In the genomic region with DNA sequence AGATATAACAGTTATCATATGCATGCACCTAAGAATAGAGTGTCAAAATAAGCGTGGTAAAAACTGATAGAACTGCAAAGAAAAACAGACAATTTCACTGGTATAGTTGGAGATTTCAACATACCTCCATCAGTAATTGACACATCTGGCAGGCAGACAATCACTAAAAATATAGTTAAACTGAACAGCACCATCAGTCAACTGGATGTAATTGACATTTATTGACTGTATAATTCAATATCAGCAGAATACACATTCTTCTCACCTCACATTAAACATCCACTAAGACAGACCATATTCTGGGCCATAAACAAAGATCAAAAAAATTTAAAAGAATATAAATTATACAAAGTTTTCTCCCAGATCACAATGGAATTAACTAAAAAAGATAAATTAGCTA, we compare ENCODE assay signal across 26 cellular contexts.
"Had no signal": no experiment of that assay in that cellular context is flagged by ENCODE, and none has a peak within 500 bp of the region (broad histone marks: within the 10 kb centered on the region; RNA-seq: fewer than 3 reads in every experiment).

No MANE protein-coding gene starts in this region.

- H3K27ac ChIP-seq: stomach, suprapubic skin, testis, thoracic aorta, thyroid gland, tibial artery, tibial nerve, transverse colon, upper lobe of left lung, upper lobe of right lung, uterus, vagina had no signal

- H3K27me3 ChIP-seq: stomach, suprapubic skin, testis, thyroid gland, tibial artery, tibial nerve, transverse colon, upper lobe of left lung, upper lobe of right lung, uterus, vagina had no signal

- H3K4me1 ChIP-seq: stomach, suprapubic skin, testis, thyroid gland, tibial artery, tibial nerve, transverse colon, upper lobe of left lung, upper lobe of right lung, uterus, vagina had no signal

- H3K4me3 ChIP-seq: stomach, suprapubic skin, testis, thoracic aorta, thyroid gland, tibial artery, tibial nerve, transverse colon, upper lobe of left lung, upper lobe of right lung, uterus, vagina had no signal

- ATAC-seq: stimulated activated effector memory CD8-positive, alpha-beta T cell treated with anti-CD3 and anti-CD28 coated beads, Interleukin-12 subunit alpha, Interleukin-12 subunit beta, amount 100 ng/mL, for 72 hours; stimulated activated memory B cell treated with anti-CD40 and anti-IgM and Interleukin-4, amounts not matched to agents 10 μg/mL and 1 μg/mL and 100 μg/mL, for 72 hours; stimulated activated naive B cell treated with anti-CD40 and anti-IgM and Interleukin-4, amounts not matched to agents 10 μg/mL and 1 μg/mL and 100 μg/mL, for 72 hours; stimulated activated naive CD8-positive, alpha-beta T cell treated with anti-CD3 and anti-CD28 coated beads, Interleukin-15, amount 100 ng/mL, for 72 hours; stimulated activated naive CD8-positive, alpha-beta T cell treated with anti-CD3 and anti-CD28 coated beads, Interleukin-15, Interleukin-2, amounts not matched to agents 100 U/mL and 50 U/mL, for 24 hours; upper lobe of right lung had no signal

- H3K36me3 ChIP-seq: stomach, suprapubic skin, thoracic aorta, thyroid gland, tibial artery, tibial nerve, transverse colon, upper lobe of left lung, upper lobe of right lung, uterus, vagina had no signal

- H3K9me3 ChIP-seq: stomach, suprapubic skin, testis, thoracic aorta, thyroid gland, tibial artery, transverse colon, upper lobe of right lung, uterus, vagina had no signal

- DNase-seq: stimulated activated CD4-positive, alpha-beta T cell treated with anti-CD3 and anti-CD28 coated beads, Interleukin-2, amount 100 ng/mL, for 48 hours; stimulated activated CD4-positive, alpha-beta T cell treated with anti-CD3 and anti-CD28 coated beads, Interleukin-4, amount 100 ng/mL, for 1 hour; stimulated activated CD4-positive, alpha-beta T cell treated with anti-CD3 and anti-CD28 coated beads, Interleukin-4, amount 100 ng/mL, for 24 hours; stimulated activated CD4-positive, alpha-beta T cell treated with anti-CD3 and anti-CD28 coated beads, Interleukin-4, amount 100 ng/mL, for 4 hours; stimulated activated CD8-positive, alpha-beta memory T cell treated with anti-CD3 and anti-CD28 coated beads, Interleukin-4, amount 100 ng/mL, for 48 hours; stimulated activated naive B cell treated with anti-CD40 and anti-IgM and Interleukin-4, amounts not matched to agents 10 μg/mL and 1 μg/mL and 100 μg/mL, for 72 hours; stimulated activated naive CD4-positive, alpha-beta T cell; stimulated activated naive CD4-positive, alpha-beta T cell treated with Interleukin-2 at 50 U/mL for 16 hours; stimulated activated naive CD8-positive, alpha-beta T cell treated with anti-CD3 and anti-CD28 coated beads, Interleukin-15, amount 100 ng/mL, for 72 hours; stimulated activated naive CD8-positive, alpha-beta T cell treated with anti-CD3 and anti-CD28 coated beads, Interleukin-15, Interleukin-2, amounts not matched to agents 100 U/mL and 50 U/mL, for 24 hours; stomach; substantia nigra; testis; thyroid gland; tibial artery; transverse colon; trophoblast cell; upper lobe of left lung; upper lobe of right lung; uterus had no signal
